In genomic region chr16:66207139-66207863, GRCh38 we compare ENCODE assay signal across 12 cellular contexts.
DNase-seq lines count a peak whose midpoint lies in the region; ATAC-seq and TF ChIP-seq lines count a peak whose summit lies in the region.
"Had no signal": no experiment of that assay in that cellular context is flagged by ENCODE, and none has a peak within 500 bp of the region (broad histone marks: within the 10 kb centered on the region; RNA-seq: fewer than 3 reads in every experiment).

No MANE protein-coding gene starts in this region.

- TF ChIP-seq EP300 in SK-N-SH (IDR thresholded peaks at IDR 0.05; ENCODE audit: borderline replicate concordance in 1 of 2, low read depth in 1 of 2, low read length in 1 of 2) = no peak

- no peaks in the 10 kb centered on the region for H4K20me1 ChIP-seq in SK-N-SH (ENCODE audit: insufficient read depth)

- H3K27ac ChIP-seq in upper lobe of right lung (no peak overlapping the region), SK-N-SH (ENCODE audit: low read depth in 2 of 2, low read length in 1 of 2) (no peak overlapping the region)
- H3K27ac ChIP-seq: RWPE1 had no signal

- H3K9me3 ChIP-seq in upper lobe of right lung = no peaks in the 10 kb centered on the region
- H3K9me3 ChIP-seq in SK-N-SH = no peaks in the 10 kb centered on the region

- ATAC-seq in Right ventricle myocardium inferior (peak; percentile 64), left ventricle myocardium superior (peak; percentile 77), upper lobe of right lung (peak; percentile 68), HG02571 (IDR thresholded peaks at IDR 0.05; ENCODE audit: unreplicated experiment) (no peak)
- ATAC-seq: effector memory CD8-positive, alpha-beta T cell had no signal

- POLR2A ChIA-PET in SK-N-SH (lab: Yijun Ruan, JAX) = no interaction called here

- DNase-seq in Right ventricle myocardium inferior (ENCODE audit: missing footprints) (no peak), cardiac septum (ENCODE audit: low spot score) (no peak), RPMI8226 (peak; percentile 23), left ventricle myocardium superior (no peak), upper lobe of right lung (no peak), SK-N-SH (no peak), erythroblast (lab: John Stamatoyannopoulos, UW) (no peak)
- DNase-seq: effector memory CD8-positive, alpha-beta T cell; NCI-H1930 had no signal

- H3K27me3 ChIP-seq in upper lobe of right lung (no peaks in the 10 kb centered on the region), SK-N-SH (ENCODE audit: insufficient read depth) (no peaks in the 10 kb centered on the region)

- H3K4me3 ChIP-seq in upper lobe of right lung = no peak overlapping the region
- H3K4me3 ChIP-seq in SK-N-SH (ENCODE audit: low read depth in 2 of 2, low read length in 1 of 2) = no peak overlapping the region
- H3K4me3 ChIP-seq: smooth muscle cell had no signal

- no peak for TF ChIP-seq CTCF in upper lobe of right lung (IDR thresholded peaks at IDR 0.05)
- no peak for TF ChIP-seq CTCF in SK-N-SH (IDR thresholded peaks at IDR 0.05)

- TF ChIP-seq RAD21 in SK-N-SH (IDR thresholded peaks at IDR 0.05; ENCODE audit: low read length) = no peak

- TF ChIP-seq POLR2A in erythroblast (IDR thresholded peaks at IDR 0.05; ENCODE audit: low read length) = no peak

- no peaks in the 10 kb centered on the region for H3F3A ChIP-seq in SK-N-SH (replicated peaks; ENCODE audit: insufficient read depth)

- no peaks in the 10 kb centered on the region for H3K9me2 ChIP-seq in SK-N-SH

- no peaks in the 10 kb centered on the region for H3K36me3 ChIP-seq in upper lobe of right lung
- H3K36me3 ChIP-seq in SK-N-SH (replicated peaks in 1 of 2; ENCODE audit: control insufficient read depth in 1 of 2, insufficient read depth in 2 of 2, low read length in 1 of 2) = no peaks in the 10 kb centered on the region

- no peak overlapping the region for H3K4me2 ChIP-seq in SK-N-SH
- H3K4me2 ChIP-seq: smooth muscle cell had no signal

- no peaks in the 10 kb centered on the region for H3K79me2 ChIP-seq in SK-N-SH (ENCODE audit: insufficient read depth)

- intact Hi-C loops in Right ventricle myocardium inferior (cut with DNase I) = no loop called here
- intact Hi-C loops in cardiac septum (cut with DNase I) = no loop called here
- intact Hi-C loops in left ventricle myocardium superior (cut with micrococcal nuclease) = no loop called here
- intact Hi-C loops in upper lobe of right lung (cut with DNase I) = no loop called here

- no peak overlapping the region for H2AFZ ChIP-seq in SK-N-SH (ENCODE audit: low read depth)

- WGBS in SK-N-SH (ENCODE audit: low lambda C conversion rate) = 70% methylated on average over 10 of the region's 10 CpGs

- peaks cover 8% of the 10 kb centered on the region for H3K4me1 ChIP-seq in upper lobe of right lung
- peaks cover under 1 to 5% of the 10 kb centered on the region in 2 experiments; a peak in 2 of 4 replicates for H3K4me1 ChIP-seq in SK-N-SH (ENCODE audit: control insufficient read depth in 1 of 2, insufficient read depth in 2 of 2, low read depth in 1 of 2, low read length in 1 of 2)

- no peak overlapping the region for H3K9ac ChIP-seq in SK-N-SH

- CTCF ChIA-PET in SK-N-SH (lab: Yijun Ruan, JAX) = no interaction called here

TF ChIP-seq in SK-N-SH, 30 proteins besides CTCF, POLR2A, EP300 and RAD21:
- TF ChIP-seq SMC3 (IDR thresholded peaks at IDR 0.05; ENCODE audit: low read depth, low read length) (no peak), TAF1 (IDR thresholded peaks at IDR 0.05; ENCODE audit: borderline replicate concordance, low read depth, low read length) (no peak), SIN3A (IDR thresholded peaks at IDR 0.05; ENCODE audit: borderline replicate concordance, low read depth, low read length) (no peak), RCOR1 (IDR thresholded peaks at IDR 0.05; ENCODE audit: low read length) (no peak), FOXM1 (IDR thresholded peaks at IDR 0.05; ENCODE audit: low read depth) (no peak), MEF2A (IDR thresholded peaks at IDR 0.05; ENCODE audit: borderline replicate concordance, low read depth) (no peak), GATA2 (CRISPR knock-in tag; IDR thresholded peaks at IDR 0.05) (no peak), IRF3 (IDR thresholded peaks at IDR 0.05; ENCODE audit: low read depth, low read length) (no peak), TCF12 (IDR thresholded peaks at IDR 0.05) (no peak), YY1 (IDR thresholded peaks at IDR 0.05; ENCODE audit: low read depth) (no peak)
- TF ChIP-seq, protein P1, sequence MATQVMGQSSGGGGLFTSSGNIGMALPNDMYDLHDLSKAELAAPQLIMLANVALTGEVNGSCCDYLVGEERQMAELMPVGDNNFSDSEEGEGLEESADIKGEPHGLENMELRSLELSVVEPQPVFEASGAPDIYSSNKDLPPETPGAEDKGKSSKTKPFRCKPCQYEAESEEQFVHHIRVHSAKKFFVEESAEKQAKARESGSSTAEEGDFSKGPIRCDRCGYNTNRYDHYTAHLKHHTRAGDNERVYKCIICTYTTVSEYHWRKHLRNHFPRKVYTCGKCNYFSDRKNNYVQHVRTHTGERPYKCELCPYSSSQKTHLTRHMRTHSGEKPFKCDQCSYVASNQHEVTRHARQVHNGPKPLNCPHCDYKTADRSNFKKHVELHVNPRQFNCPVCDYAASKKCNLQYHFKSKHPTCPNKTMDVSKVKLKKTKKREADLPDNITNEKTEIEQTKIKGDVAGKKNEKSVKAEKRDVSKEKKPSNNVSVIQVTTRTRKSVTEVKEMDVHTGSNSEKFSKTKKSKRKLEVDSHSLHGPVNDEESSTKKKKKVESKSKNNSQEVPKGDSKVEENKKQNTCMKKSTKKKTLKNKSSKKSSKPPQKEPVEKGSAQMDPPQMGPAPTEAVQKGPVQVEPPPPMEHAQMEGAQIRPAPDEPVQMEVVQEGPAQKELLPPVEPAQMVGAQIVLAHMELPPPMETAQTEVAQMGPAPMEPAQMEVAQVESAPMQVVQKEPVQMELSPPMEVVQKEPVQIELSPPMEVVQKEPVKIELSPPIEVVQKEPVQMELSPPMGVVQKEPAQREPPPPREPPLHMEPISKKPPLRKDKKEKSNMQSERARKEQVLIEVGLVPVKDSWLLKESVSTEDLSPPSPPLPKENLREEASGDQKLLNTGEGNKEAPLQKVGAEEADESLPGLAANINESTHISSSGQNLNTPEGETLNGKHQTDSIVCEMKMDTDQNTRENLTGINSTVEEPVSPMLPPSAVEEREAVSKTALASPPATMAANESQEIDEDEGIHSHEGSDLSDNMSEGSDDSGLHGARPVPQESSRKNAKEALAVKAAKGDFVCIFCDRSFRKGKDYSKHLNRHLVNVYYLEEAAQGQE (IDR thresholded peaks at IDR 0.05; ENCODE audit: low read depth, low read length) = no peak
- TF ChIP-seq, protein P2, sequence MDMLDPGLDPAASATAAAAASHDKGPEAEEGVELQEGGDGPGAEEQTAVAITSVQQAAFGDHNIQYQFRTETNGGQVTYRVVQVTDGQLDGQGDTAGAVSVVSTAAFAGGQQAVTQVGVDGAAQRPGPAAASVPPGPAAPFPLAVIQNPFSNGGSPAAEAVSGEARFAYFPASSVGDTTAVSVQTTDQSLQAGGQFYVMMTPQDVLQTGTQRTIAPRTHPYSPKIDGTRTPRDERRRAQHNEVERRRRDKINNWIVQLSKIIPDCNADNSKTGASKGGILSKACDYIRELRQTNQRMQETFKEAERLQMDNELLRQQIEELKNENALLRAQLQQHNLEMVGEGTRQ (IDR thresholded peaks at IDR 0.05; ENCODE audit: borderline replicate concordance, low read depth, low read length) = no peak
- TF ChIP-seq, protein P3, sequence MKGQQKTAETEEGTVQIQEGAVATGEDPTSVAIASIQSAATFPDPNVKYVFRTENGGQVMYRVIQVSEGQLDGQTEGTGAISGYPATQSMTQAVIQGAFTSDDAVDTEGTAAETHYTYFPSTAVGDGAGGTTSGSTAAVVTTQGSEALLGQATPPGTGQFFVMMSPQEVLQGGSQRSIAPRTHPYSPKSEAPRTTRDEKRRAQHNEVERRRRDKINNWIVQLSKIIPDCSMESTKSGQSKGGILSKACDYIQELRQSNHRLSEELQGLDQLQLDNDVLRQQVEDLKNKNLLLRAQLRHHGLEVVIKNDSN (IDR thresholded peaks at IDR 0.05; ENCODE audit: borderline replicate concordance, low read depth) = no peak
- TF ChIP-seq, protein P4, sequence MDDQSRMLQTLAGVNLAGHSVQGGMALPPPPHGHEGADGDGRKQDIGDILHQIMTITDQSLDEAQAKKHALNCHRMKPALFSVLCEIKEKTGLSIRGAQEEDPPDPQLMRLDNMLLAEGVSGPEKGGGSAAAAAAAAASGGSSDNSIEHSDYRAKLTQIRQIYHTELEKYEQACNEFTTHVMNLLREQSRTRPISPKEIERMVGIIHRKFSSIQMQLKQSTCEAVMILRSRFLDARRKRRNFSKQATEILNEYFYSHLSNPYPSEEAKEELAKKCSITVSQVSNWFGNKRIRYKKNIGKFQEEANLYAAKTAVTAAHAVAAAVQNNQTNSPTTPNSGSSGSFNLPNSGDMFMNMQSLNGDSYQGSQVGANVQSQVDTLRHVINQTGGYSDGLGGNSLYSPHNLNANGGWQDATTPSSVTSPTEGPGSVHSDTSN (IDR thresholded peaks at IDR 0.05) = no peak
